1 cellular context compared by ENCODE assay signal in genomic region chr13:98300956-98301641, GRCh38.
TF ChIP-seq lines count a peak whose summit lies in the region.

No MANE protein-coding gene starts in this region.

TF ChIP-seq in HepG2, 621 proteins besides CTCF, POLR2A, EP300 and RAD21 (continued from another document):
- 0 out of 2 replicates have a peak, but pooled peaks have one; percentile 20 for TF ChIP-seq ZBTB34 (CRISPR knock-in tag; IDR thresholded peaks at IDR 0.05)
- peak; percentile 17 for TF ChIP-seq XRCC5 (optimal IDR thresholded peaks at IDR 0.05; ENCODE audit: low read length)
- 0 out of 2 replicates have a peak, but pooled peaks have one; percentile 63 for TF ChIP-seq ZNF205 (CRISPR knock-in tag; IDR thresholded peaks at IDR 0.05)
- TF ChIP-seq ZNF609 (CRISPR knock-in tag; IDR thresholded peaks at IDR 0.05; ENCODE audit: borderline replicate concordance): peak; percentile 71
- TF ChIP-seq TCF7 (IDR thresholded peaks at IDR 0.05; ENCODE audit: low read depth): no peak; the same call in 1 of the 2 replicates
- peak in 1 of 2 experiments; percentile 52; a peak in 2 of 4 replicates for TF ChIP-seq MAFK (conservative IDR thresholded peaks at IDR 0.05 in 1 of 2, IDR thresholded peaks at IDR 0.05 in 1 of 2; ENCODE audit: low read length in 2 of 2)
- peak; percentile 59; the same call in 1 of the 2 replicates for TF ChIP-seq ATF2 (CRISPR knock-in tag; IDR thresholded peaks at IDR 0.05)
- TF ChIP-seq ISL2 (CRISPR knock-in tag; IDR thresholded peaks at IDR 0.05): 0 out of 2 replicates have a peak, but pooled peaks have one; percentile 38
- TF ChIP-seq MIXL1 (CRISPR knock-in tag; IDR thresholded peaks at IDR 0.05): peak; percentile 26; the same call in 1 of the 2 replicates
- TF ChIP-seq ZNF143 (CRISPR knock-in tag; IDR thresholded peaks at IDR 0.05): no peak
- TF ChIP-seq ZNF362 (CRISPR knock-in tag; IDR thresholded peaks at IDR 0.05; ENCODE audit: borderline replicate concordance): peak; percentile 91
- peak; percentile 66; the same call in 1 of the 2 replicates for TF ChIP-seq RERE (CRISPR knock-in tag; IDR thresholded peaks at IDR 0.05; ENCODE audit: low read depth)
- no peak for TF ChIP-seq ZFP37 (CRISPR knock-in tag; IDR thresholded peaks at IDR 0.05; ENCODE audit: borderline replicate concordance)
- TF ChIP-seq ZZZ3 (CRISPR knock-in tag; IDR thresholded peaks at IDR 0.05; ENCODE audit: borderline replicate concordance): no peak
- TF ChIP-seq FOXA1 (IDR thresholded peaks at IDR 0.05): no peak
- peak; percentile 44; the same call in 1 of the 2 replicates for TF ChIP-seq FOXA1 (CRISPR knock-in tag; IDR thresholded peaks at IDR 0.05)
- 0 out of 2 replicates have a peak, but pooled peaks have one; percentile 38 for TF ChIP-seq HIVEP1 (CRISPR knock-in tag; IDR thresholded peaks at IDR 0.05)
- no peak for TF ChIP-seq ZNF672 (CRISPR knock-in tag; IDR thresholded peaks at IDR 0.05)
- TF ChIP-seq ETS1 (CRISPR knock-in tag; IDR thresholded peaks at IDR 0.05): no peak
- TF ChIP-seq ZNF788 (CRISPR knock-in tag; IDR thresholded peaks at IDR 0.05; ENCODE audit: borderline replicate concordance): 0 out of 2 replicates have a peak, but pooled peaks have one; percentile 77
- no peak for TF ChIP-seq ZNF558 (CRISPR knock-in tag; IDR thresholded peaks at IDR 0.05; ENCODE audit: borderline replicate concordance)
- peak; percentile 43; the same call in 1 of the 2 replicates for TF ChIP-seq FOXO1 (CRISPR knock-in tag; IDR thresholded peaks at IDR 0.05)
- no peak for TF ChIP-seq ZNF18 (CRISPR knock-in tag; IDR thresholded peaks at IDR 0.05; ENCODE audit: insufficient replicate concordance)
- TF ChIP-seq THAP11 (CRISPR knock-in tag; IDR thresholded peaks at IDR 0.05): peak; percentile 48
- 0 out of 2 replicates have a peak, but pooled peaks have one; percentile 19 for TF ChIP-seq ZMYM2 (CRISPR knock-in tag; IDR thresholded peaks at IDR 0.05)
- TF ChIP-seq SOX13 (IDR thresholded peaks at IDR 0.05): no peak
- TF ChIP-seq SOX13 (CRISPR knock-in tag; conservative IDR thresholded peaks at IDR 0.05 in 1 of 2, IDR thresholded peaks at IDR 0.05 in 1 of 2): peak in 1 of 2 experiments; percentile 65; a peak in 2 of 4 replicates
- no peak for TF ChIP-seq GABPB1 (CRISPR knock-in tag; IDR thresholded peaks at IDR 0.05)
- no peak for TF ChIP-seq ZNF724P (CRISPR knock-in tag; IDR thresholded peaks at IDR 0.05; ENCODE audit: borderline replicate concordance)
- peak; percentile 83 for TF ChIP-seq HNF4A (CRISPR knock-in tag; IDR thresholded peaks at IDR 0.05)
- 0 out of 2 replicates have a peak, but pooled peaks have one; percentile 37 for TF ChIP-seq BRD4 (CRISPR knock-in tag; IDR thresholded peaks at IDR 0.05)
- TF ChIP-seq SOX5 (CRISPR knock-in tag; IDR thresholded peaks at IDR 0.05; ENCODE audit: borderline replicate concordance): peak; percentile 79; the same call in 1 of the 2 replicates
- no peak for TF ChIP-seq ZBTB3 (CRISPR knock-in tag; IDR thresholded peaks at IDR 0.05; ENCODE audit: borderline replicate concordance, low read depth)
- no peak for TF ChIP-seq ETV6 (CRISPR knock-in tag; conservative IDR thresholded peaks at IDR 0.05)
- TF ChIP-seq GATA4 (IDR thresholded peaks at IDR 0.05; ENCODE audit: borderline replicate concordance, low read depth): peak; percentile 41; the same call in 1 of the 2 replicates
